In genomic region chr4:107318078-107318477, GRCh38 we compare ENCODE assay signal across 17 cellular contexts.
A peak's percentile ranks its signal among the peaks of the same experiment; 100 is the strongest.
DNase-seq lines count a peak whose midpoint lies in the region; TF ChIP-seq lines count a peak whose summit lies in the region.
"Had no signal": no experiment of that assay in that cellular context is flagged by ENCODE, and none has a peak within 500 bp of the region (broad histone marks: within the 10 kb centered on the region; RNA-seq: fewer than 3 reads in every experiment).

No MANE protein-coding gene starts in this region.

- H3K27me3 Mint-ChIP-seq in HFFc6 (ENCODE audit: insufficient read depth) (0 out of 2 replicates have a peak, but pooled peaks cover 1% of the 10 kb centered on the region), chondrocyte (ENCODE audit: low read depth) (no peaks in the 10 kb centered on the region)

- H3K27ac Mint-ChIP-seq in HFFc6 = no peak overlapping the region
- no peak overlapping the region for H3K27ac Mint-ChIP-seq in chondrocyte (ENCODE audit: unreplicated experiment)
- H3K27ac Mint-ChIP-seq: CD14-positive monocyte had no signal

- in situ Hi-C loops in brain microvascular endothelial cell (cut with HindIII; ENCODE audit: low pct_ligation_motif_present, low sequenced_read_pairs) = no loop called here

- no peak for TF ChIP-seq CTCF in HFFc6 (IDR thresholded peaks at IDR 0.05)
- TF ChIP-seq CTCF in brain microvascular endothelial cell (IDR thresholded peaks at IDR 0.05; ENCODE audit: low read depth, low read length, missing control alignments) = no peak
- TF ChIP-seq CTCF in chondrocyte (IDR thresholded peaks at IDR 0.05) = no peak

- no peaks in the 10 kb centered on the region for H3K36me3 Mint-ChIP-seq in HFFc6 (ENCODE audit: low read depth)
- H3K36me3 Mint-ChIP-seq in chondrocyte (ENCODE audit: low read depth) = no peaks in the 10 kb centered on the region
- H3K36me3 Mint-ChIP-seq: CD14-positive monocyte had no signal

- H3K4me1 Mint-ChIP-seq in HFFc6 (ENCODE audit: low read depth) (peaks cover 41% of the 10 kb centered on the region), chondrocyte (ENCODE audit: low read depth) (peaks cover 20% of the 10 kb centered on the region)
- H3K4me1 Mint-ChIP-seq: CD14-positive monocyte had no signal

- no peak overlapping the region for H3K4me3 ChIP-seq in brain microvascular endothelial cell (ENCODE audit: low read depth, low read length)
- H3K4me3 ChIP-seq: SJCRH30 had no signal

- no peak overlapping the region for H3K27ac ChIP-seq in brain microvascular endothelial cell
- H3K27ac ChIP-seq: SJCRH30 had no signal

- H3K36me3 ChIP-seq in brain microvascular endothelial cell (replicated peaks) = no peaks in the 10 kb centered on the region
- H3K36me3 ChIP-seq: SJCRH30 had no signal

- H3K27me3 ChIP-seq in brain microvascular endothelial cell (replicated peaks) = no peaks in the 10 kb centered on the region
- H3K27me3 ChIP-seq: SJCRH30 had no signal

- H3K4me3 Mint-ChIP-seq in HFFc6 = no peak overlapping the region
- no peak overlapping the region for H3K4me3 Mint-ChIP-seq in chondrocyte (ENCODE audit: unreplicated experiment)
- H3K4me3 Mint-ChIP-seq: CD14-positive monocyte had no signal

- peak; percentile 2 for DNase-seq in AG08395 (ENCODE audit: low spot score)
- DNase-seq in HFFc6 = peak; percentile 7
- peak; percentile 12 for DNase-seq in brain microvascular endothelial cell
- DNase-seq in iris pigment epithelial cell (ENCODE audit: low read depth) = peak; percentile 68
- no peak for DNase-seq in DMS 273 (lab: John Stamatoyannopoulos, UW; ENCODE audit: unreplicated experiment)
- DNase-seq in stimulated activated CD4-positive, alpha-beta T cell treated with anti-CD3 and anti-CD28 coated beads, Interleukin-4, amount 100 ng/mL, for 4 hours = no peak
- DNase-seq in chondrocyte (ENCODE audit: low spot score) = no peak
- no peak for DNase-seq in activated gamma-delta T cell treated with Interleukin-2 at 50 U/mL for 16 hours
- DNase-seq: COR-L47; DMS153; NCI-H1417; NCI-H1930; NCI-H446; NK-92 treated with Interleukin-12 subunit alpha and Interleukin-12 subunit beta, amount 100 ng/mL, for 24 hours; RPMI8226; SJCRH30 had no signal

- no peaks in the 10 kb centered on the region for H3K9me3 Mint-ChIP-seq in HFFc6
- peaks cover 14% of the 10 kb centered on the region for H3K9me3 Mint-ChIP-seq in chondrocyte (ENCODE audit: low read depth)

Comparison
In these comparisons a context has a peak if more than half of its experiments do, and no peak if none do; other contexts are left out.
1. DNase-seq: peak in AG08395 (single experiment), HFFc6 (single experiment), brain microvascular endothelial cell (single experiment) and iris pigment epithelial cell (single experiment); none in DMS 273 (single experiment), stimulated activated CD4-positive, alpha-beta T cell treated with anti-CD3 and anti-CD28 coated beads, Interleukin-4, amount 100 ng/mL, for 4 hours (0 of 2), chondrocyte (single experiment) and activated gamma-delta T cell treated with Interleukin-2 at 50 U/mL for 16 hours (single experiment).